In the genomic region with DNA sequence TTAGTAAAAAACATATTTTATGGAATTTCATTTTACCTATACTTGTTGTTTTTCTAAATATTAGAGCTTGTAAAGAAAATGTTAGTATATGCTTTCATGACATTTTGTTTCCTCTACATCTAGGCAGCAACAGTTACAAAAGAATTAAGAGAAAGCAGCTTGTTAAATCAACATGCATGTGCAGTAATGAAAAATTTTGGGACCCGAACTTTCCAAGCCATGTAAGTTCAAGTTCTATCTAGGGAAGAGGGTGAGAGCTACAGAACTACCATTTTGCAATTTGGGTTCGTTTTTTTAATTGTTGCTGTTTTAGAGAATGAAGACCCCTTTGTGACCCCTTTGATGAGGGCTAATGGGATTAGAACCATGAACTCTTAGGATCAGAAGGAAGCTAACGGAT, we compare ENCODE assay signal across 36 cellular contexts. TPM values are rescaled to one million over a fixed set of nuclear protein-coding genes. Genes with fewer than 3 reads are reported as not detected.
"Had no signal": no experiment of that assay in that cellular context is flagged by ENCODE, and none has a peak within 500 bp of the region (broad histone marks: within the 10 kb centered on the region; RNA-seq: fewer than 3 reads in every experiment).

No MANE protein-coding gene starts in this region.

- H3K27me3 ChIP-seq: ascending aorta, cardiac muscle cell had no signal

- ATAC-seq: activated CD4-positive, alpha-beta T cell treated with anti-CD3 and anti-CD28 coated beads for 36 hours; activated CD4-positive, CD25-positive, alpha-beta regulatory T cell treated with anti-CD3 and anti-CD28 coated beads, Interleukin-2, amount 50 U/mL, for 24 hours; activated CD8-positive, alpha-beta memory T cell treated with anti-CD3 and anti-CD28 coated beads, Interleukin-2, amount 10 ng/mL, durations not matched to agents 7 days and 5 days; activated CD8-positive, alpha-beta T cell treated with anti-CD3 and anti-CD28 coated beads, Interleukin-2, amount 10 ng/mL, durations not matched to agents 7 days and 5 days; activated naive CD8-positive, alpha-beta T cell treated with anti-CD3 and anti-CD28 coated beads, Interleukin-2, amount 50 U/mL, for 24 hours; WTC11 had no signal

- H3K9me3 ChIP-seq: ascending aorta had no signal

- H3K27ac ChIP-seq: ascending aorta, cardiac muscle cell, WERI-Rb-1 had no signal

- FAIRE-seq: bronchial epithelial cell, TTC549 had no signal

- H3K36me3 ChIP-seq: ascending aorta, cardiac muscle cell, WERI-Rb-1 had no signal

- H3K4me3 ChIP-seq: ascending aorta, cardiac muscle cell had no signal

- DNase-seq: activated CD4-positive, alpha-beta memory T cell treated with anti-CD3 and anti-CD28 coated beads, Interleukin-2, amount 10 ng/mL, durations not matched to agents 7 days and 5 days; activated CD4-positive, alpha-beta T cell treated with anti-CD3 and anti-CD28 coated beads for 1 hour; activated CD4-positive, alpha-beta T cell treated with anti-CD3 and anti-CD28 coated beads for 36 hours; activated CD4-positive, alpha-beta T cell treated with anti-CD3 and anti-CD28 coated beads for 48 hours; activated CD4-positive, alpha-beta T cell treated with anti-CD3 and anti-CD28 coated beads, Interleukin-2, amount 10 ng/mL, durations not matched to agents 7 days and 5 days; activated CD4-positive, alpha-beta T cell treated with anti-CD3 and anti-CD28 coated beads, Interleukin-2, amount 50 U/mL, for 48 hours; activated CD4-positive, CD25-positive, alpha-beta regulatory T cell; activated CD8-positive, alpha-beta memory T cell treated with anti-CD3 and anti-CD28 coated beads for 24 hours; activated CD8-positive, alpha-beta memory T cell treated with anti-CD3 and anti-CD28 coated beads, Interleukin-2, amount 10 ng/mL, durations not matched to agents 7 days and 5 days; activated CD8-positive, alpha-beta memory T cell treated with anti-CD3 and anti-CD28 coated beads, Interleukin-2, amount 50 U/mL, for 48 hours; activated CD8-positive, alpha-beta T cell treated with anti-CD3 and anti-CD28 coated beads, Interleukin-2, amount 10 ng/mL, durations not matched to agents 7 days and 5 days; activated effector memory CD4-positive, alpha-beta T cell treated with Interleukin-2 at 50 U/mL for 16 hours; activated gamma-delta T cell; activated naive CD4-positive, alpha-beta T cell treated with anti-CD3 and anti-CD28 coated beads, Interleukin-2, amount 10 ng/mL, durations not matched to agents 7 days and 5 days; activated naive CD4-positive, alpha-beta T cell treated with Interleukin-2 at 50 U/mL for 16 hours; activated naive CD8-positive, alpha-beta T cell treated with anti-CD3 and anti-CD28 coated beads, Interleukin-2, amount 10 ng/mL, durations not matched to agents 7 days and 5 days; activated naive CD8-positive, alpha-beta T cell treated with anti-CD3 and anti-CD28 coated beads, Interleukin-2, amount 50 U/mL, for 24 hours; activated T-cell treated with anti-CD3 and anti-CD28 coated beads, Interleukin-2, amount 50 U/mL, for 24 hours; activated T-cell treated with anti-CD3 and anti-CD28 coated beads, Interleukin-2, amount 50 U/mL, for 48 hours; amygdala; anterior cingulate cortex; caudate nucleus; cerebellar nuclear complex; T-helper 1 cell; T-helper 2 cell; T-helper 9 cell; WERI-Rb-1 had no signal

- H3K4me1 ChIP-seq: ascending aorta had no signal

RNA-seq across cellular contexts. Expression of gene AFP, which starts 7.2 kb away (rescaled TPM):
- total RNA-seq: activated CD4-positive, alpha-beta memory T cell treated with anti-CD3 and anti-CD28 coated beads, Interleukin-2, amount 10 ng/mL, durations not matched to agents 7 days and 5 days; activated CD4-positive, alpha-beta T cell treated with anti-CD3 and anti-CD28 coated beads for 36 hours; activated CD4-positive, alpha-beta T cell treated with anti-CD3 and anti-CD28 coated beads, Interleukin-2, amount 10 ng/mL, durations not matched to agents 7 days and 5 days; activated CD8-positive, alpha-beta memory T cell treated with anti-CD3 and anti-CD28 coated beads, Interleukin-2, amount 10 ng/mL, durations not matched to agents 7 days and 5 days; activated CD8-positive, alpha-beta T cell treated with anti-CD3 and anti-CD28 coated beads, Interleukin-2, amount 10 ng/mL, durations not matched to agents 7 days and 5 days; activated naive CD8-positive, alpha-beta T cell treated with anti-CD3 and anti-CD28 coated beads, Interleukin-2, amount 10 ng/mL, durations not matched to agents 7 days and 5 days; activated T-helper 2 cell treated with anti-CD3 and anti-CD28 coated beads, Interferon-gamma antibody, Interleukin-2, Interleukin-4, amounts not matched to agents 10 μg/mL and 5 μg/mL and 100 μg/mL, durations not matched to agents 14 hours and 24 hours and 36 hours; ascending aorta; bronchial epithelial cell; chondrocyte had no signal
- polyA plus RNA-seq: adipose tissue had no signal

RNA-seq across cellular contexts. Expression of gene AFM, which starts 38.3 kb away (rescaled TPM):
- total RNA-seq: activated CD4-positive, alpha-beta memory T cell treated with anti-CD3 and anti-CD28 coated beads, Interleukin-2, amount 10 ng/mL, durations not matched to agents 7 days and 5 days; activated CD4-positive, alpha-beta T cell treated with anti-CD3 and anti-CD28 coated beads for 36 hours; activated CD4-positive, alpha-beta T cell treated with anti-CD3 and anti-CD28 coated beads, Interleukin-2, amount 10 ng/mL, durations not matched to agents 7 days and 5 days; activated CD8-positive, alpha-beta memory T cell treated with anti-CD3 and anti-CD28 coated beads, Interleukin-2, amount 10 ng/mL, durations not matched to agents 7 days and 5 days; activated CD8-positive, alpha-beta T cell treated with anti-CD3 and anti-CD28 coated beads, Interleukin-2, amount 10 ng/mL, durations not matched to agents 7 days and 5 days; activated naive CD8-positive, alpha-beta T cell treated with anti-CD3 and anti-CD28 coated beads, Interleukin-2, amount 10 ng/mL, durations not matched to agents 7 days and 5 days; activated T-helper 2 cell treated with anti-CD3 and anti-CD28 coated beads, Interferon-gamma antibody, Interleukin-2, Interleukin-4, amounts not matched to agents 10 μg/mL and 5 μg/mL and 100 μg/mL, durations not matched to agents 14 hours and 24 hours and 36 hours; ascending aorta; bronchial epithelial cell; cardiac muscle cell; chondrocyte; WTC11 had no signal
- polyA plus RNA-seq: adipose tissue had no signal

RNA-seq across cellular contexts. Expression of gene ALB, which starts 39.1 kb away (rescaled TPM):
- total RNA-seq: activated CD4-positive, alpha-beta memory T cell treated with anti-CD3 and anti-CD28 coated beads, Interleukin-2, amount 10 ng/mL, durations not matched to agents 7 days and 5 days; activated CD4-positive, alpha-beta T cell treated with anti-CD3 and anti-CD28 coated beads for 36 hours; activated CD4-positive, alpha-beta T cell treated with anti-CD3 and anti-CD28 coated beads, Interleukin-2, amount 10 ng/mL, durations not matched to agents 7 days and 5 days; activated CD8-positive, alpha-beta memory T cell treated with anti-CD3 and anti-CD28 coated beads, Interleukin-2, amount 10 ng/mL, durations not matched to agents 7 days and 5 days; activated CD8-positive, alpha-beta T cell treated with anti-CD3 and anti-CD28 coated beads, Interleukin-2, amount 10 ng/mL, durations not matched to agents 7 days and 5 days; activated naive CD8-positive, alpha-beta T cell treated with anti-CD3 and anti-CD28 coated beads, Interleukin-2, amount 10 ng/mL, durations not matched to agents 7 days and 5 days; activated T-helper 2 cell treated with anti-CD3 and anti-CD28 coated beads, Interferon-gamma antibody, Interleukin-2, Interleukin-4, amounts not matched to agents 10 μg/mL and 5 μg/mL and 100 μg/mL, durations not matched to agents 14 hours and 24 hours and 36 hours; bronchial epithelial cell; chondrocyte had no signal
